Comparison of ENCODE assay signal across 19 cellular contexts in the genomic region with DNA sequence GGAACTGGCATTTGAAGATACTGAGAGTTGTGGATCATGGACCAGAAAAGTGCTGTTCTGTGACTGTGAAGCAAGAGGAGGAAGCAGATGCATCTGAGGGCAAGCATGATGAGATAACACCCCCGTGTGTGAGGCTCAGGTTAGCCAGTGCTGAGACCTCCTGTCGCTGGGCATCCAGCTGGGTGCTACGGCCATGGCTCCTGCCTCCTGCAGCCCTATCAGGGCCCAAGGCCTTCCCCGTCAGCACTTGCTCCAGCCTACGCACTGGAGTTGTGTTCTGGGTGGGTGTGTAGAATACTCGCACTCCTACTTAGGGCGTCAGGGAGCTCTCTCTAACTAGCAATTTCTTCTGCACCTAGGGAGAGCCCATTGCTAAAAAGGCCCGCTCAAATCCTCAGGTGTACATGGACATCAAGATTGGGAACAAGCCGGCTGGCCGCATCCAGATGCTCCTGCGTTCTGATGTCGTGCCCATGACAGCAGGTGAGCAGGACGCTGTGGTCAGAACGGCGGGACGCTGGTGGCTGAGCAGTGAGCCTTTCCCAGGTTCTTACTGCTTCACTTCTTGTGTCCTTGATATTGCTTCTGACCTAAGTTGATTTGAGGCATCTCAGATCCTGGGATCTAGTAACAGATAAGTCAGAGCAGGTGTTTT. TPM values are rescaled to one million over a fixed set of nuclear protein-coding genes. Genes with fewer than 3 reads are reported as not detected.
DNase-seq lines count a peak whose midpoint lies in the region; ATAC-seq and TF ChIP-seq lines count a peak whose summit lies in the region.
"Had no signal": no experiment of that assay in that cellular context is flagged by ENCODE, and none has a peak within 500 bp of the region (broad histone marks: within the 10 kb centered on the region; RNA-seq: fewer than 3 reads in every experiment).

No MANE protein-coding gene starts in this region.

- WGBS in neuronal stem cell (ENCODE audit: extremely low coverage in 2 of 2, insufficient read length in 2 of 2, insufficient replicate concordance in 1 of 2), 2 donors, result no CpG with 5 or more reads among the region's 16 CpGs

- H3K27ac Mint-ChIP-seq in T-helper 17 cell, result no peak overlapping the region
- no peak overlapping the region for H3K27ac Mint-ChIP-seq in effector memory CD8-positive, alpha-beta T cell

- no peak overlapping the region for H2BK15ac ChIP-seq in neuronal stem cell (ENCODE audit: low read length)

- peaks cover 22% of the 10 kb centered on the region for H3K36me3 Mint-ChIP-seq in T-helper 17 cell (ENCODE audit: low read depth)
- H3K36me3 Mint-ChIP-seq in effector memory CD8-positive, alpha-beta T cell (ENCODE audit: insufficient read depth), result peaks cover 84% of the 10 kb centered on the region

- H3K27ac ChIP-seq in HEK293 (ENCODE audit: extremely low read depth, low read depth, low read length), result no peak overlapping the region
- H3K27ac ChIP-seq in coronary artery, result no peak overlapping the region
- no peak overlapping the region for H3K27ac ChIP-seq in neuronal stem cell (replicated peaks; ENCODE audit: low read length)
- H3K27ac ChIP-seq: A549, C4-2B, GM23248 had no signal

- H3K4me3 ChIP-seq in HEK293 (ENCODE audit: low read depth, low read length), result no peak overlapping the region
- no peak overlapping the region for H3K4me3 ChIP-seq in coronary artery
- peak overlapping the region in 1 of 2 donors; percentile 7 for H3K4me3 ChIP-seq in neuronal stem cell (ENCODE audit: low read length in 2 of 2)
- H3K4me3 ChIP-seq: A549, GM12878, GM23248 had no signal

- H3K4ac ChIP-seq in neuronal stem cell (ENCODE audit: low read length), result no peak overlapping the region

- H3K18ac ChIP-seq in neuronal stem cell (ENCODE audit: low read length), result no peak overlapping the region

- H3K9me3 ChIP-seq in HEK293 (ENCODE audit: control insufficient read depth, insufficient read depth, low read depth, low read length) (no peaks in the 10 kb centered on the region), T-helper 17 cell (ENCODE audit: control insufficient read depth, low read length, poor library complexity, severe bottlenecking) (no peaks in the 10 kb centered on the region), neuronal stem cell (replicated peaks in 1 of 2; ENCODE audit: control insufficient read depth in 2 of 2, insufficient read depth in 1 of 2, low read depth in 1 of 2, low read length in 2 of 2) (no peaks in the 10 kb centered on the region)
- H3K9me3 ChIP-seq: A549, BE2C had no signal

- H3K9me3 Mint-ChIP-seq in effector memory CD8-positive, alpha-beta T cell, result no peaks in the 10 kb centered on the region

- CTCF ChIA-PET in HEK293 (lab: Yijun Ruan, JAX), result no interaction called here

- peaks cover 16% of the 10 kb centered on the region for H3K4me1 Mint-ChIP-seq in T-helper 17 cell
- H3K4me1 Mint-ChIP-seq in effector memory CD8-positive, alpha-beta T cell (ENCODE audit: low read depth in 2 of 2), result peaks cover 9 to 10% of the 10 kb centered on the region in 2 donors

- H4K8ac ChIP-seq in neuronal stem cell (ENCODE audit: low read depth, low read length), result no peak overlapping the region

- POLR2A ChIA-PET in HEK293 (lab: Yijun Ruan, JAX), result no interaction called here

- H3K27me3 ChIP-seq in neuronal stem cell (ENCODE audit: control insufficient read depth in 3 of 3, insufficient read depth in 3 of 3, low read depth in 1 of 3, low read length in 3 of 3), result no peaks in the 10 kb centered on the region
- H3K27me3 ChIP-seq: BE2C had no signal

- H3K79me1 ChIP-seq in neuronal stem cell (ENCODE audit: low read depth, low read length), result no peaks in the 10 kb centered on the region

- no peak overlapping the region for H3K14ac ChIP-seq in neuronal stem cell (ENCODE audit: low read length)

- H3K4me2 ChIP-seq in neuronal stem cell (ENCODE audit: insufficient read depth, low read length, poor library complexity, severe bottlenecking), result no peak overlapping the region
- H3K4me2 ChIP-seq: A549 had no signal

- TF ChIP-seq CTCF in HEK293 (tag by site-specific recombination; IDR thresholded peaks at IDR 0.05) (no peak), coronary artery (IDR thresholded peaks at IDR 0.05) (no peak)

- H3K27me3 Mint-ChIP-seq in T-helper 17 cell, result no peaks in the 10 kb centered on the region
- no peaks in the 10 kb centered on the region for H3K27me3 Mint-ChIP-seq in effector memory CD8-positive, alpha-beta T cell
- H3K27me3 Mint-ChIP-seq: CD4-positive, alpha-beta memory T cell had no signal

- no peak overlapping the region for H3K9ac ChIP-seq in neuronal stem cell (ENCODE audit: low read depth, low read length, poor library complexity)
- H3K9ac ChIP-seq: GM23248 had no signal

- peaks cover 58 to 99% of the 10 kb centered on the region in 2 experiments for H3K36me3 ChIP-seq in HEK293 (ENCODE audit: control insufficient read depth in 2 of 2, insufficient read depth in 1 of 2, low read length in 2 of 2)
- peaks cover 43 to 98% of the 10 kb centered on the region in 2 donors for H3K36me3 ChIP-seq in neuronal stem cell (replicated peaks in 1 of 2; ENCODE audit: control insufficient read depth in 2 of 2, insufficient read depth in 2 of 2, low read length in 2 of 2)

- no peak overlapping the region for H4K91ac ChIP-seq in neuronal stem cell (ENCODE audit: low read depth, low read length, poor library complexity)

- ATAC-seq in T-helper 17 cell, result no peak
- no peak for ATAC-seq in effector memory CD8-positive, alpha-beta T cell (replicated peaks)
- ATAC-seq: A549, GM12878, HCT116 had no signal

- no peak for DNase-seq in T-helper 17 cell
- peak; percentile 57 for DNase-seq in coronary artery (ENCODE audit: low spot score)
- DNase-seq in neuronal stem cell (ENCODE audit: low spot score), result no peak
- no peak for DNase-seq in NCI-H2227 treated with DMSO at 0.1 percent for 48 hours (lab: John Stamatoyannopoulos, UW)
- no peak for DNase-seq in effector memory CD8-positive, alpha-beta T cell
- DNase-seq in HK-2 (ENCODE audit: unreplicated experiment), result no peak
- no peak for DNase-seq in hippocampal formation (lab: John Stamatoyannopoulos, UW)
- DNase-seq: BE2C; CD4-positive, alpha-beta memory T cell; DMS79; GM23248 had no signal

- H2BK120ac ChIP-seq in neuronal stem cell (ENCODE audit: low read depth, low read length), result no peak overlapping the region

- H2BK5ac ChIP-seq in neuronal stem cell (ENCODE audit: low read length), result no peak overlapping the region

- peak overlapping the region; percentile 35 for H3K23ac ChIP-seq in neuronal stem cell (ENCODE audit: low read depth, low read length, poor library complexity)

- H3K4me1 ChIP-seq in HEK293 (ENCODE audit: control insufficient read depth, insufficient read depth, low read length) (no peaks in the 10 kb centered on the region), neuronal stem cell (ENCODE audit: control insufficient read depth in 2 of 2, insufficient read depth in 1 of 2, low read depth in 1 of 2, low read length in 2 of 2) (no peaks in the 10 kb centered on the region)
- H3K4me1 ChIP-seq: BE2C had no signal

- peak overlapping the region; percentile 41 for H3K4me3 Mint-ChIP-seq in T-helper 17 cell
- no peak overlapping the region for H3K4me3 Mint-ChIP-seq in effector memory CD8-positive, alpha-beta T cell

- H2AK5ac ChIP-seq in neuronal stem cell (ENCODE audit: low read depth, low read length), result no peak overlapping the region

- no peak overlapping the region for H2AFZ ChIP-seq in neuronal stem cell (ENCODE audit: low read length)
- H2AFZ ChIP-seq: GM23248 had no signal

- no peak overlapping the region for H2BK12ac ChIP-seq in neuronal stem cell (ENCODE audit: low read length)

TF ChIP-seq in HEK293, 187 proteins besides CTCF, POLR2A, EP300 and RAD21:
- TF ChIP-seq ZNF600 (tag by site-specific recombination; IDR thresholded peaks at IDR 0.05), result 0 out of 2 replicates have a peak, but pooled peaks have one; percentile 17
- no peak for TF ChIP-seq KLF1 (tag by site-specific recombination; IDR thresholded peaks at IDR 0.05)

RNA-seq across cellular contexts. Expression of gene PPIE, which starts 6.5 kb away (rescaled TPM):
- 10 to 100 TPM; 44.8 to 57.5 TPM for total RNA-seq in T-helper 17 cell
- polyA plus RNA-seq in neuronal stem cell (2013, experiment 1 of 2), result 49.7 TPM
- polyA plus RNA-seq in neuronal stem cell (2013, experiment 2 of 2), result 46.8 TPM

RNA-seq across cellular contexts. Expression of gene OXCT2, which starts 26.0 kb away (rescaled TPM):
- under 1 TPM in 1 of 2 donors, not detected in 1; 0.70 TPM for total RNA-seq in T-helper 17 cell
- polyA plus RNA-seq in neuronal stem cell (2013, experiment 1 of 2), result 0.82 TPM
- 0.82 TPM for polyA plus RNA-seq in neuronal stem cell (2013, experiment 2 of 2)
- total RNA-seq: G401, HT1080 had no signal
- polyA plus RNA-seq: CD4-positive, alpha-beta memory T cell had no signal

RNA-seq across cellular contexts. Expression of gene BMP8B, which starts 43.5 kb away (rescaled TPM):
- 1 to 10 TPM in 1 of 2 donors, not detected in 1; 1.3 TPM for total RNA-seq in T-helper 17 cell
- 0.82 TPM for polyA plus RNA-seq in neuronal stem cell (2013, experiment 1 of 2)
- 0.89 TPM for polyA plus RNA-seq in neuronal stem cell (2013, experiment 2 of 2)
- total RNA-seq: GM23248, HT1080 had no signal
- polyA plus RNA-seq: AG04450, GM23248 had no signal

RNA-seq across cellular contexts. Expression of gene HPCAL4, which starts 53.9 kb away (rescaled TPM):
- 10 to 100 TPM; 23.4 to 30.3 TPM for total RNA-seq in T-helper 17 cell
- polyA plus RNA-seq in neuronal stem cell (2013, experiment 1 of 2), result 0.18 TPM
- polyA plus RNA-seq in neuronal stem cell (2013, experiment 2 of 2), result 0.11 TPM
- total RNA-seq: GM23248, HT1080 had no signal
- polyA plus RNA-seq: AG04450, GM23248 had no signal
